19 cellular contexts compared by ENCODE assay signal in genomic region chr16:81618661-81619060, GRCh38.
A peak's percentile ranks its signal among the peaks of the same experiment; 100 is the strongest.
DNase-seq lines count a peak whose midpoint lies in the region; ATAC-seq and TF ChIP-seq lines count a peak whose summit lies in the region.
"Had no signal": no experiment of that assay in that cellular context is flagged by ENCODE, and none has a peak within 500 bp of the region (broad histone marks: within the 10 kb centered on the region; RNA-seq: fewer than 3 reads in every experiment).

No MANE protein-coding gene starts in this region.

- TF ChIP-seq CTCF in neural crest cell (conservative IDR thresholded peaks at IDR 0.05) (no peak), coronary artery (IDR thresholded peaks at IDR 0.05) (no peak)
- TF ChIP-seq CTCF in activated CD8-positive, alpha-beta T cell treated with anti-CD3 and anti-CD28 coated beads for 36 hours (IDR thresholded peaks at IDR 0.05), result no peak

- CTCF ChIA-PET in activated CD8-positive, alpha-beta T cell treated with anti-CD3 and anti-CD28 coated beads for 36 hours (lab: Charles Lee), result interaction anchor here (1.0 kb wide), 1 partner anchor 79 kb away, joined by 3 read pairs; no protein-coding TSS in a partner anchor

- no peaks in the 10 kb centered on the region for H3K36me3 ChIP-seq in esophagus (ENCODE audit: control insufficient read depth in 2 of 2, insufficient read depth in 2 of 2, low read length in 1 of 2)
- H3K36me3 ChIP-seq: breast epithelium, transverse colon had no signal

- no peak for ATAC-seq in SK-N-SH treated with all-trans-retinoic acid at 6 μM for 48 hours
- ATAC-seq in activated CD8-positive, alpha-beta T cell treated with anti-CD3 and anti-CD28 coated beads for 36 hours, result no peak
- ATAC-seq: left ventricle myocardium superior, Right ventricle myocardium inferior had no signal

- no peaks in the 10 kb centered on the region for H3K27me3 Mint-ChIP-seq in neural crest cell (ENCODE audit: low read depth)
- H3K27me3 Mint-ChIP-seq in activated CD8-positive, alpha-beta T cell treated with anti-CD3 and anti-CD28 coated beads for 36 hours, result no peaks in the 10 kb centered on the region
- H3K27me3 Mint-ChIP-seq: activated CD4-positive, alpha-beta memory T cell treated with anti-CD3 and anti-CD28 coated beads, Interleukin-2, amount 10 ng/mL, durations not matched to agents 7 days and 5 days had no signal

- H3K4me3 Mint-ChIP-seq in neural crest cell, result no peak overlapping the region
- H3K4me3 Mint-ChIP-seq in activated CD8-positive, alpha-beta T cell treated with anti-CD3 and anti-CD28 coated beads for 36 hours, result no peak overlapping the region
- H3K4me3 Mint-ChIP-seq: activated CD4-positive, alpha-beta memory T cell treated with anti-CD3 and anti-CD28 coated beads, Interleukin-2, amount 10 ng/mL, durations not matched to agents 7 days and 5 days had no signal

- DNase-seq in C1 segment of cervical spinal cord (lab: John Stamatoyannopoulos, UW) (peak in 11 of 14 donors; percentile 15 to 70 (median 54)), NCI-H345 (lab: John Stamatoyannopoulos, UW) (peak; percentile 88), neural crest cell (ENCODE audit: low read depth, low spot score) (no peak), coronary artery (ENCODE audit: low spot score) (no peak), NCI-H1048 (lab: John Stamatoyannopoulos, UW) (no peak)
- DNase-seq in activated CD8-positive, alpha-beta T cell treated with anti-CD3 and anti-CD28 coated beads for 36 hours, result no peak
- DNase-seq: activated CD4-positive, alpha-beta memory T cell treated with anti-CD3 and anti-CD28 coated beads, Interleukin-2, amount 10 ng/mL, durations not matched to agents 7 days and 5 days; activated gamma-delta T cell; DMS79 treated with DMSO at 0.1 percent for 48 hours; left ventricle myocardium superior; NCI-H1105; NCI-H82; T1000; transverse colon had no signal

- POLR2A ChIA-PET in activated CD8-positive, alpha-beta T cell treated with anti-CD3 and anti-CD28 coated beads for 36 hours (lab: Charles Lee), result interaction anchor here (1.1 kb wide), 1 partner anchor 10 kb away, joined by 3 read pairs; no protein-coding TSS in a partner anchor

- no peaks in the 10 kb centered on the region for H3K9me3 ChIP-seq in esophagus (ENCODE audit: control insufficient read depth in 2 of 2, insufficient read depth in 1 of 2, low read depth in 1 of 2, low read length in 1 of 2)
- H3K9me3 ChIP-seq: breast epithelium, neutrophil, transverse colon had no signal

- H3K4me1 ChIP-seq in esophagus (ENCODE audit: control insufficient read depth in 2 of 2, insufficient read depth in 2 of 2, low read length in 1 of 2), result peaks cover 6 to 37% of the 10 kb centered on the region in 2 donors

- H3K4me3 ChIP-seq in esophagus (ENCODE audit: low read depth in 1 of 2, low read length in 2 of 2) (no peak overlapping the region), coronary artery (no peak overlapping the region)
- H3K4me3 ChIP-seq: breast epithelium, transverse colon had no signal

- peaks cover 14% of the 10 kb centered on the region for H3K4me1 Mint-ChIP-seq in neural crest cell
- H3K4me1 Mint-ChIP-seq in activated CD8-positive, alpha-beta T cell treated with anti-CD3 and anti-CD28 coated beads for 36 hours (ENCODE audit: low read depth), result peaks cover 13% of the 10 kb centered on the region

- no peaks in the 10 kb centered on the region for H3K9me3 Mint-ChIP-seq in neural crest cell
- H3K9me3 Mint-ChIP-seq in activated CD8-positive, alpha-beta T cell treated with anti-CD3 and anti-CD28 coated beads for 36 hours, result no peaks in the 10 kb centered on the region
- H3K9me3 Mint-ChIP-seq: activated CD4-positive, alpha-beta memory T cell treated with anti-CD3 and anti-CD28 coated beads, Interleukin-2, amount 10 ng/mL, durations not matched to agents 7 days and 5 days had no signal

- peak overlapping the region; percentile 68 for H3K27ac Mint-ChIP-seq in neural crest cell (ENCODE audit: unreplicated experiment)
- H3K27ac Mint-ChIP-seq in activated CD8-positive, alpha-beta T cell treated with anti-CD3 and anti-CD28 coated beads for 36 hours, result no peak overlapping the region
- H3K27ac Mint-ChIP-seq: activated CD4-positive, alpha-beta memory T cell treated with anti-CD3 and anti-CD28 coated beads, Interleukin-2, amount 10 ng/mL, durations not matched to agents 7 days and 5 days had no signal

- intact Hi-C loops in activated CD8-positive, alpha-beta T cell treated with anti-CD3 and anti-CD28 coated beads for 36 hours (cut with micrococcal nuclease), result no loop called here

- H3K36me3 Mint-ChIP-seq in neural crest cell (ENCODE audit: low read depth), result peaks cover 16% of the 10 kb centered on the region
- H3K36me3 Mint-ChIP-seq in activated CD8-positive, alpha-beta T cell treated with anti-CD3 and anti-CD28 coated beads for 36 hours (ENCODE audit: low read depth), result peaks cover 6% of the 10 kb centered on the region

- peak overlapping the region; percentile 6 to 56 for H3K27ac ChIP-seq in esophagus (ENCODE audit: low read depth in 2 of 2, low read length in 1 of 2)
- no peak overlapping the region for H3K27ac ChIP-seq in coronary artery
- H3K27ac ChIP-seq: neutrophil, transverse colon had no signal

- no peaks in the 10 kb centered on the region for H3K27me3 ChIP-seq in esophagus (ENCODE audit: control insufficient read depth in 1 of 2, insufficient read depth in 2 of 2, low read length in 2 of 2)
- H3K27me3 ChIP-seq: breast epithelium, neutrophil, transverse colon had no signal

- 43 to 55% methylated on average over 11 of the region's 11 CpGs for WGBS in esophagus, 2 donors

TF ChIP-seq in SK-N-SH treated with all-trans-retinoic acid at 6 μM for 48 hours, 23 proteins besides CTCF, POLR2A, EP300 and RAD21:
- TF ChIP-seq ESRRG (CRISPR knock-in tag; IDR thresholded peaks at IDR 0.05) (no peak), ZNF8 (CRISPR knock-in tag; IDR thresholded peaks at IDR 0.05) (no peak), SNAI2 (CRISPR knock-in tag; IDR thresholded peaks at IDR 0.05) (no peak), ZC3H10 (CRISPR knock-in tag; IDR thresholded peaks at IDR 0.05) (no peak), ZFP3 (CRISPR knock-in tag; IDR thresholded peaks at IDR 0.05) (no peak)

Comparison
In these comparisons a context has a peak if more than half of its experiments do, and no peak if none do; other contexts are left out.
1. DNase-seq: peak in C1 segment of cervical spinal cord (11 of 14) and NCI-H345 (single experiment); none in neural crest cell (single experiment), coronary artery (single experiment), NCI-H1048 (single experiment) and activated CD8-positive, alpha-beta T cell treated with anti-CD3 and anti-CD28 coated beads for 36 hours (single experiment).
2. H3K27ac ChIP-seq: peak in esophagus (2 of 2); none in coronary artery (0 of 2).